Comparison of ENCODE assay signal across 21 cellular contexts in genomic region chrX:112691361-112691760, GRCh38. TPM values are rescaled to one million over a fixed set of nuclear protein-coding genes. Genes with fewer than 3 reads are reported as not detected.
DNase-seq lines count a peak whose midpoint lies in the region; ATAC-seq, FAIRE-seq and TF ChIP-seq lines count a peak whose summit lies in the region.
"Had no signal": no experiment of that assay in that cellular context is flagged by ENCODE, and none has a peak within 500 bp of the region (broad histone marks: within the 10 kb centered on the region; RNA-seq: fewer than 3 reads in every experiment).

No MANE protein-coding gene starts in this region.

- H3K27ac Mint-ChIP-seq in astrocyte (ENCODE audit: unreplicated experiment): no peak overlapping the region
- H3K27ac Mint-ChIP-seq in CD4-positive, alpha-beta T cell: no peak overlapping the region
- H3K27ac Mint-ChIP-seq in activated CD8-positive, alpha-beta T cell treated with anti-CD3 and anti-CD28 coated beads, Interleukin-2, amount 10 ng/mL, durations not matched to agents 7 days and 5 days: no peak overlapping the region
- H3K27ac Mint-ChIP-seq: CD14-positive monocyte; CD4-positive, CD25-positive, alpha-beta regulatory T cell; CD8-positive, alpha-beta T cell had no signal

- H3K36me3 ChIP-seq in astrocyte (ENCODE audit: insufficient read depth, low read length): no peaks in the 10 kb centered on the region
- H3K36me3 ChIP-seq: BE2C, BLaER1 had no signal

- no peaks in the 10 kb centered on the region for H3K27me3 ChIP-seq in astrocyte (ENCODE audit: insufficient read depth, low read length)
- H3K27me3 ChIP-seq in CD4-positive, alpha-beta T cell (ENCODE audit: control insufficient read depth, insufficient read depth, low read length): no peaks in the 10 kb centered on the region
- H3K27me3 ChIP-seq: BE2C had no signal

- no peaks in the 10 kb centered on the region for H3K79me2 ChIP-seq in astrocyte (ENCODE audit: insufficient read depth, low read length)

- H3K9me3 Mint-ChIP-seq in astrocyte (ENCODE audit: unreplicated experiment): no peaks in the 10 kb centered on the region
- H3K9me3 Mint-ChIP-seq in CD4-positive, alpha-beta T cell: no peaks in the 10 kb centered on the region
- H3K9me3 Mint-ChIP-seq in activated CD8-positive, alpha-beta T cell treated with anti-CD3 and anti-CD28 coated beads, Interleukin-2, amount 10 ng/mL, durations not matched to agents 7 days and 5 days (ENCODE audit: insufficient read depth): no peaks in the 10 kb centered on the region
- H3K9me3 Mint-ChIP-seq: CD8-positive, alpha-beta T cell had no signal

- CTCF ChIA-PET in CD4-positive, alpha-beta T cell (lab: Charles Lee): no interaction called here
- CTCF ChIA-PET in activated CD8-positive, alpha-beta T cell treated with anti-CD3 and anti-CD28 coated beads, Interleukin-2, amount 10 ng/mL, durations not matched to agents 7 days and 5 days (lab: Charles Lee): interaction anchor here (0.7 kb wide), 1 partner anchor 249 kb away, joined by 3 read pairs; no protein-coding TSS in a partner anchor

- H3K27me3 Mint-ChIP-seq in astrocyte (ENCODE audit: low read depth, unreplicated experiment): no peaks in the 10 kb centered on the region
- no peaks in the 10 kb centered on the region for H3K27me3 Mint-ChIP-seq in CD4-positive, alpha-beta T cell
- H3K27me3 Mint-ChIP-seq in activated CD8-positive, alpha-beta T cell treated with anti-CD3 and anti-CD28 coated beads, Interleukin-2, amount 10 ng/mL, durations not matched to agents 7 days and 5 days (ENCODE audit: low read depth): peaks cover 8% of the 10 kb centered on the region

- no peaks in the 10 kb centered on the region for H3K4me1 ChIP-seq in astrocyte (ENCODE audit: insufficient read depth, low read length)
- H3K4me1 ChIP-seq: BE2C, Caco-2 had no signal

- no peak overlapping the region for H3K9ac ChIP-seq in astrocyte (ENCODE audit: low read length)
- H3K9ac ChIP-seq: BLaER1 had no signal

- FAIRE-seq in GM19239 (lab: Jason Lieb, UNC): peak; percentile 74
- peak; percentile 79 for FAIRE-seq in astrocyte (lab: Jason Lieb, UNC)
- FAIRE-seq: D721Med, GM12891 had no signal

- H2AFZ ChIP-seq in astrocyte (ENCODE audit: low read depth, low read length): no peak overlapping the region

- H3K27ac ChIP-seq in astrocyte (ENCODE audit: low read depth, low read length): no peak overlapping the region
- no peak overlapping the region for H3K27ac ChIP-seq in CD4-positive, alpha-beta T cell (ENCODE audit: low read depth, low read length)
- H3K27ac ChIP-seq: BLaER1 had no signal

- H3K36me3 Mint-ChIP-seq in astrocyte (ENCODE audit: low read depth, unreplicated experiment): no peaks in the 10 kb centered on the region
- no peaks in the 10 kb centered on the region for H3K36me3 Mint-ChIP-seq in CD4-positive, alpha-beta T cell (ENCODE audit: low read depth)
- no peaks in the 10 kb centered on the region for H3K36me3 Mint-ChIP-seq in activated CD8-positive, alpha-beta T cell treated with anti-CD3 and anti-CD28 coated beads, Interleukin-2, amount 10 ng/mL, durations not matched to agents 7 days and 5 days (ENCODE audit: low read depth)
- H3K36me3 Mint-ChIP-seq: CD14-positive monocyte; CD4-positive, CD25-positive, alpha-beta regulatory T cell; CD8-positive, alpha-beta T cell had no signal

- H3K4me1 Mint-ChIP-seq in astrocyte (ENCODE audit: low read depth, unreplicated experiment): no peaks in the 10 kb centered on the region
- no peaks in the 10 kb centered on the region for H3K4me1 Mint-ChIP-seq in CD4-positive, alpha-beta T cell (ENCODE audit: low read depth)
- H3K4me1 Mint-ChIP-seq in activated CD8-positive, alpha-beta T cell treated with anti-CD3 and anti-CD28 coated beads, Interleukin-2, amount 10 ng/mL, durations not matched to agents 7 days and 5 days (ENCODE audit: low read depth): peaks cover 18% of the 10 kb centered on the region
- H3K4me1 Mint-ChIP-seq: CD14-positive monocyte had no signal

- no peak overlapping the region for H3K4me3 ChIP-seq in astrocyte (ENCODE audit: insufficient read depth, low read depth, low read length)
- H3K4me3 ChIP-seq: BLaER1 had no signal

- no peak overlapping the region for H3K4me3 Mint-ChIP-seq in astrocyte (ENCODE audit: unreplicated experiment)
- no peak overlapping the region for H3K4me3 Mint-ChIP-seq in CD4-positive, alpha-beta T cell
- no peak overlapping the region for H3K4me3 Mint-ChIP-seq in activated CD8-positive, alpha-beta T cell treated with anti-CD3 and anti-CD28 coated beads, Interleukin-2, amount 10 ng/mL, durations not matched to agents 7 days and 5 days
- H3K4me3 Mint-ChIP-seq: CD14-positive monocyte; CD4-positive, CD25-positive, alpha-beta regulatory T cell; CD8-positive, alpha-beta T cell had no signal

- no peaks in the 10 kb centered on the region for H3K9me3 ChIP-seq in astrocyte (ENCODE audit: insufficient read depth, low read depth, low read length)
- H3K9me3 ChIP-seq in CD4-positive, alpha-beta T cell (ENCODE audit: control insufficient read depth, low read length): no peaks in the 10 kb centered on the region
- H3K9me3 ChIP-seq: BE2C, Caco-2 had no signal

- POLR2A ChIA-PET in CD4-positive, alpha-beta T cell (lab: Charles Lee): no interaction called here
- POLR2A ChIA-PET in activated CD8-positive, alpha-beta T cell treated with anti-CD3 and anti-CD28 coated beads, Interleukin-2, amount 10 ng/mL, durations not matched to agents 7 days and 5 days (lab: Charles Lee): no interaction called here

- H4K20me1 ChIP-seq in astrocyte (ENCODE audit: insufficient read depth, low read length): no peaks in the 10 kb centered on the region
- H4K20me1 ChIP-seq: BLaER1 had no signal

- no peak for DNase-seq in GM19239 (ENCODE audit: insufficient read length, low spot score)
- DNase-seq in astrocyte (ENCODE audit: low read depth): no peak
- no peak for DNase-seq in left lobe of liver (ENCODE audit: low spot score)
- DNase-seq in kidney tubule cell (ENCODE audit: low spot score): no peak
- DNase-seq in CD4-positive, alpha-beta T cell: no peak
- no peak for DNase-seq in activated CD8-positive, alpha-beta T cell treated with anti-CD3 and anti-CD28 coated beads, Interleukin-2, amount 10 ng/mL, durations not matched to agents 7 days and 5 days
- DNase-seq: 8988T; ACHN; BE2C; C1 segment of cervical spinal cord; Caco-2; Calu3; CD4-positive, CD25-positive, alpha-beta regulatory T cell; CD8-positive, alpha-beta T cell; DMS79 treated with DMSO at 0.1 percent for 48 hours; GF-D8 had no signal

- TF ChIP-seq CTCF in astrocyte (IDR thresholded peaks at IDR 0.05; ENCODE audit: insufficient read depth, low read depth, low read length): no peak
- TF ChIP-seq CTCF in CD4-positive, alpha-beta T cell (IDR thresholded peaks at IDR 0.05): no peak

- no peak overlapping the region for H3K4me2 ChIP-seq in astrocyte (ENCODE audit: low read length)
- H3K4me2 ChIP-seq: BLaER1 had no signal

- intact Hi-C loops in CD4-positive, alpha-beta T cell (cut with DNase I, micrococcal nuclease): no loop called here

- ATAC-seq in left lobe of liver: peak; percentile 65
- no peak for ATAC-seq in CD4-positive, alpha-beta T cell (ENCODE audit: poor library complexity)
- ATAC-seq in activated CD8-positive, alpha-beta T cell treated with anti-CD3 and anti-CD28 coated beads, Interleukin-2, amount 10 ng/mL, durations not matched to agents 7 days and 5 days: no peak
- ATAC-seq: CD8-positive, alpha-beta T cell had no signal

RNA-seq across cellular contexts. Expression of gene LHFPL1, which starts 11.6 kb away (rescaled TPM):
- total RNA-seq in astrocyte: 0.23 and 0.29 TPM in 2 replicates
- total RNA-seq in left lobe of liver: not detected
- under 1 TPM in 1 of 2 experiments, not detected in 1; 0.34 TPM for total RNA-seq in CD4-positive, alpha-beta T cell
- total RNA-seq in activated CD8-positive, alpha-beta T cell treated with anti-CD3 and anti-CD28 coated beads, Interleukin-2, amount 10 ng/mL, durations not matched to agents 7 days and 5 days: under 1 TPM; 0.37 to 0.63 TPM
- total RNA-seq: A673; Caco-2; Calu3; CD8-positive, alpha-beta T cell had no signal
